Comparison of ENCODE assay signal across 35 cellular contexts in genomic region chr1:79885101-79885500, GRCh38.
"Had no signal": no experiment of that assay in that cellular context is flagged by ENCODE, and none has a peak within 500 bp of the region (broad histone marks: within the 10 kb centered on the region; RNA-seq: fewer than 3 reads in every experiment).

No MANE protein-coding gene starts in this region.

- H3K4me3 ChIP-seq: MG63 had no signal

- DNase-seq: Karpas-422, Kasumi-1, MG63, MM.1S, MV-4-11, NCI-H1048, NCI-H1092, NCI-H1092 treated with DMSO at 0.1 percent for 48 hours, NCI-H1105, NCI-H1105 treated with DMSO at 0.1 percent for 48 hours, NCI-H1417, NCI-H1417 treated with DMSO at 0.1 percent for 48 hours, NCI-H1436, NCI-H1436 treated with DMSO at 0.1 percent for 48 hours, NCI-H146, NCI-H1694, NCI-H1694 treated with DMSO at 0.1 percent for 48 hours, NCI-H187, NCI-H187 treated with DMSO at 0.1 percent for 48 hours, NCI-H1930, NCI-H2029, NCI-H2029 treated with DMSO at 0.1 percent for 48 hours, NCI-H2081, NCI-H2081 treated with DMSO at 0.1 percent for 48 hours, NCI-H2107, NCI-H2171, NCI-H2171 treated with DMSO at 0.1 percent for 48 hours, NCI-H2227 treated with DMSO at 0.1 percent for 48 hours, NCI-H226, NCI-H345, NCI-H446, NCI-H446 treated with DMSO at 0.1 percent for 48 hours, NCI-H510A, NCI-H510A treated with DMSO at 0.1 percent for 48 hours, NCI-H524 had no signal

- H3K27me3 ChIP-seq: MG63 had no signal

- H3K9me3 ChIP-seq: MG63 had no signal

- H3K36me3 ChIP-seq: MG63 had no signal
